In genomic region chr7:158406364-158406763, GRCh38 we compare ENCODE assay signal across 24 cellular contexts.
DNase-seq lines count a peak whose midpoint lies in the region; ATAC-seq and TF ChIP-seq lines count a peak whose summit lies in the region.
"Had no signal": no experiment of that assay in that cellular context is flagged by ENCODE, and none has a peak within 500 bp of the region (broad histone marks: within the 10 kb centered on the region; RNA-seq: fewer than 3 reads in every experiment).

No MANE protein-coding gene starts in this region.

- no peak overlapping the region for H2AK5ac ChIP-seq in neuronal stem cell (ENCODE audit: low read depth, low read length)

- H3K27me3 ChIP-seq in neuronal stem cell (ENCODE audit: control insufficient read depth in 3 of 3, insufficient read depth in 3 of 3, low read depth in 1 of 3, low read length in 3 of 3): peaks cover 0 to 2% (median 0%) of the 10 kb centered on the region in 3 experiments

- no peak overlapping the region for H3K9ac ChIP-seq in neuronal stem cell (ENCODE audit: low read depth, low read length, poor library complexity)
- H3K9ac ChIP-seq: GM23248, KMS-11, SK-N-SH had no signal

- H3K4me3 ChIP-seq in neuronal stem cell (ENCODE audit: low read length in 2 of 2): no peak overlapping the region
- H3K4me3 ChIP-seq: GM23248, HAP-1 had no signal

- no peak overlapping the region for H2BK5ac ChIP-seq in neuronal stem cell (ENCODE audit: low read length)

- DNase-seq in glutamatergic neuron: no peak
- DNase-seq in neuronal stem cell (ENCODE audit: low spot score): no peak
- no peak for DNase-seq in activated T-cell treated with anti-CD3 and anti-CD28 coated beads, Interleukin-2, amount 50 U/mL, for 72 hours
- DNase-seq in cardiac septum (ENCODE audit: low spot score): no peak
- DNase-seq: C1 segment of cervical spinal cord; CD4-positive, alpha-beta memory T cell; DMS79 treated with DMSO at 0.1 percent for 48 hours; GF-D8; GM23248; HFFc6; MM.1S; NCI-H2029; NCI-H446 treated with DMSO at 0.1 percent for 48 hours; NCI-H526; NCI-H82; NK-92 treated with Interleukin-12 subunit alpha and Interleukin-12 subunit beta, amount 100 ng/mL, for 24 hours; PC-3; SK-N-SH had no signal

- H3K9me3 Mint-ChIP-seq in brain: peaks cover 0 to 80% (median 0%) of the 10 kb centered on the region in 5 experiments
- H3K9me3 Mint-ChIP-seq in glutamatergic neuron (ENCODE audit: unreplicated experiment): peaks cover 12% of the 10 kb centered on the region
- H3K9me3 Mint-ChIP-seq in activated T-cell treated with anti-CD3 and anti-CD28 coated beads, Interleukin-2, amount 50 U/mL, for 72 hours: no peaks in the 10 kb centered on the region
- no peaks in the 10 kb centered on the region for H3K9me3 Mint-ChIP-seq in stimulated activated memory B cell treated with anti-CD40 and anti-IgM and Interleukin-4, amounts not matched to agents 10 μg/mL and 1 μg/mL and 100 μg/mL, for 72 hours

- peak overlapping the region; percentile 70 for H3K18ac ChIP-seq in neuronal stem cell (ENCODE audit: low read length)

- H3K36me3 Mint-ChIP-seq in brain: no peaks in the 10 kb centered on the region
- H3K36me3 Mint-ChIP-seq in glutamatergic neuron (ENCODE audit: unreplicated experiment): peaks cover 4% of the 10 kb centered on the region
- H3K36me3 Mint-ChIP-seq in activated T-cell treated with anti-CD3 and anti-CD28 coated beads, Interleukin-2, amount 50 U/mL, for 72 hours (ENCODE audit: insufficient read depth in 2 of 2): no peaks in the 10 kb centered on the region
- no peaks in the 10 kb centered on the region for H3K36me3 Mint-ChIP-seq in stimulated activated memory B cell treated with anti-CD40 and anti-IgM and Interleukin-4, amounts not matched to agents 10 μg/mL and 1 μg/mL and 100 μg/mL, for 72 hours
- H3K36me3 Mint-ChIP-seq: CD4-positive, alpha-beta memory T cell; IgD-negative memory B cell had no signal

- WGBS in neuronal stem cell (ENCODE audit: extremely low coverage in 2 of 2, insufficient read length in 2 of 2, insufficient replicate concordance in 1 of 2), 2 donors: no CpG with 5 or more reads among the region's 10 CpGs

- H2BK15ac ChIP-seq in neuronal stem cell (ENCODE audit: low read length): no peak overlapping the region

- H3K27ac Mint-ChIP-seq in brain: peak overlapping the region in 3 of 5 experiments; percentile 65 to 98 (median 87)
- peak overlapping the region; percentile 86 for H3K27ac Mint-ChIP-seq in glutamatergic neuron (ENCODE audit: unreplicated experiment)
- H3K27ac Mint-ChIP-seq in activated T-cell treated with anti-CD3 and anti-CD28 coated beads, Interleukin-2, amount 50 U/mL, for 72 hours: no peak overlapping the region
- H3K27ac Mint-ChIP-seq in stimulated activated memory B cell treated with anti-CD40 and anti-IgM and Interleukin-4, amounts not matched to agents 10 μg/mL and 1 μg/mL and 100 μg/mL, for 72 hours: no peak overlapping the region
- H3K27ac Mint-ChIP-seq: CD4-positive, alpha-beta memory T cell; HFFc6; IgD-negative memory B cell had no signal

- H3K36me3 ChIP-seq in neuronal stem cell (replicated peaks in 1 of 2; ENCODE audit: control insufficient read depth in 2 of 2, insufficient read depth in 2 of 2, low read length in 2 of 2): no peaks in the 10 kb centered on the region
- H3K36me3 ChIP-seq: HAP-1 had no signal

- H3K4me1 ChIP-seq in neuronal stem cell (ENCODE audit: control insufficient read depth in 2 of 2, insufficient read depth in 1 of 2, low read depth in 1 of 2, low read length in 2 of 2): peaks cover 0 to 3% of the 10 kb centered on the region in 2 donors
- H3K4me1 ChIP-seq: HAP-1 had no signal

- H2BK120ac ChIP-seq in neuronal stem cell (ENCODE audit: low read depth, low read length): no peak overlapping the region

- no peak for ATAC-seq in activated T-cell treated with anti-CD3 and anti-CD28 coated beads, Interleukin-2, amount 50 U/mL, for 72 hours (replicated peaks in 1 of 2)
- ATAC-seq in GM19035 (IDR thresholded peaks at IDR 0.05; ENCODE audit: unreplicated experiment): no peak
- no peak for ATAC-seq in stimulated activated memory B cell treated with anti-CD40 and anti-IgM and Interleukin-4, amounts not matched to agents 10 μg/mL and 1 μg/mL and 100 μg/mL, for 72 hours
- ATAC-seq: PC-3 had no signal

- peaks cover 50% of the 10 kb centered on the region for H3K4me1 Mint-ChIP-seq in brain
- H3K4me1 Mint-ChIP-seq in glutamatergic neuron (ENCODE audit: low read depth, unreplicated experiment): peaks cover 26% of the 10 kb centered on the region
- no peaks in the 10 kb centered on the region for H3K4me1 Mint-ChIP-seq in activated T-cell treated with anti-CD3 and anti-CD28 coated beads, Interleukin-2, amount 50 U/mL, for 72 hours (ENCODE audit: low read depth)
- no peaks in the 10 kb centered on the region for H3K4me1 Mint-ChIP-seq in stimulated activated memory B cell treated with anti-CD40 and anti-IgM and Interleukin-4, amounts not matched to agents 10 μg/mL and 1 μg/mL and 100 μg/mL, for 72 hours
- H3K4me1 Mint-ChIP-seq: CD4-positive, alpha-beta memory T cell had no signal

- H3K27ac ChIP-seq in neuronal stem cell (replicated peaks; ENCODE audit: low read length): no peak overlapping the region
- H3K27ac ChIP-seq: GM23248, KMS-11 had no signal

- no peak overlapping the region for H4K8ac ChIP-seq in neuronal stem cell (ENCODE audit: low read depth, low read length)

- intact Hi-C loops in cardiac septum (cut with DNase I): no loop called here

- no peak overlapping the region for H2AFZ ChIP-seq in neuronal stem cell (ENCODE audit: low read length)
- H2AFZ ChIP-seq: GM23248 had no signal

- H3K79me1 ChIP-seq in neuronal stem cell (ENCODE audit: low read depth, low read length): no peaks in the 10 kb centered on the region

- H3K4me3 Mint-ChIP-seq in brain (no peak overlapping the region), glutamatergic neuron (ENCODE audit: unreplicated experiment) (no peak overlapping the region)
- no peak overlapping the region for H3K4me3 Mint-ChIP-seq in activated T-cell treated with anti-CD3 and anti-CD28 coated beads, Interleukin-2, amount 50 U/mL, for 72 hours
- no peak overlapping the region for H3K4me3 Mint-ChIP-seq in stimulated activated memory B cell treated with anti-CD40 and anti-IgM and Interleukin-4, amounts not matched to agents 10 μg/mL and 1 μg/mL and 100 μg/mL, for 72 hours
- H3K4me3 Mint-ChIP-seq: CD4-positive, alpha-beta memory T cell; HFFc6; IgD-negative memory B cell had no signal

- no peak overlapping the region for H4K91ac ChIP-seq in neuronal stem cell (ENCODE audit: low read depth, low read length, poor library complexity)

- H3K27me3 Mint-ChIP-seq in brain (no peaks in the 10 kb centered on the region), glutamatergic neuron (ENCODE audit: unreplicated experiment) (peaks cover 10% of the 10 kb centered on the region)
- no peaks in the 10 kb centered on the region for H3K27me3 Mint-ChIP-seq in activated T-cell treated with anti-CD3 and anti-CD28 coated beads, Interleukin-2, amount 50 U/mL, for 72 hours (ENCODE audit: low read depth)
- H3K27me3 Mint-ChIP-seq in stimulated activated memory B cell treated with anti-CD40 and anti-IgM and Interleukin-4, amounts not matched to agents 10 μg/mL and 1 μg/mL and 100 μg/mL, for 72 hours: peaks cover 21% of the 10 kb centered on the region

- H3K14ac ChIP-seq in neuronal stem cell (ENCODE audit: low read length): no peak overlapping the region

- no peaks in the 10 kb centered on the region for H3K9me3 ChIP-seq in neuronal stem cell (replicated peaks in 1 of 2; ENCODE audit: control insufficient read depth in 2 of 2, insufficient read depth in 1 of 2, low read depth in 1 of 2, low read length in 2 of 2)
- H3K9me3 ChIP-seq: HAP-1, SK-N-SH had no signal

- no peak for TF ChIP-seq CTCF in brain (conservative IDR thresholded peaks at IDR 0.05)
- TF ChIP-seq CTCF in glutamatergic neuron (IDR thresholded peaks at IDR 0.05; ENCODE audit: partially characterized antibody, unreplicated experiment): no peak

- no peak overlapping the region for H3K23ac ChIP-seq in neuronal stem cell (ENCODE audit: low read depth, low read length, poor library complexity)

- H2BK12ac ChIP-seq in neuronal stem cell (ENCODE audit: low read length): no peak overlapping the region

- no peak overlapping the region for H3K4me2 ChIP-seq in neuronal stem cell (ENCODE audit: insufficient read depth, low read length, poor library complexity, severe bottlenecking)
- H3K4me2 ChIP-seq: KMS-11, SK-N-SH had no signal

- no peak overlapping the region for H3K4ac ChIP-seq in neuronal stem cell (ENCODE audit: low read length)

Comparison
In these comparisons a context has a peak if more than half of its experiments do, and no peak if none do; other contexts are left out.
1. H3K27ac Mint-ChIP-seq: peak in brain (3 of 5) and glutamatergic neuron (single experiment); none in activated T-cell treated with anti-CD3 and anti-CD28 coated beads, Interleukin-2, amount 50 U/mL, for 72 hours (single experiment) and stimulated activated memory B cell treated with anti-CD40 and anti-IgM and Interleukin-4, amounts not matched to agents 10 μg/mL and 1 μg/mL and 100 μg/mL, for 72 hours (single experiment).